2 cellular contexts compared by ENCODE assay signal in the genomic region with DNA sequence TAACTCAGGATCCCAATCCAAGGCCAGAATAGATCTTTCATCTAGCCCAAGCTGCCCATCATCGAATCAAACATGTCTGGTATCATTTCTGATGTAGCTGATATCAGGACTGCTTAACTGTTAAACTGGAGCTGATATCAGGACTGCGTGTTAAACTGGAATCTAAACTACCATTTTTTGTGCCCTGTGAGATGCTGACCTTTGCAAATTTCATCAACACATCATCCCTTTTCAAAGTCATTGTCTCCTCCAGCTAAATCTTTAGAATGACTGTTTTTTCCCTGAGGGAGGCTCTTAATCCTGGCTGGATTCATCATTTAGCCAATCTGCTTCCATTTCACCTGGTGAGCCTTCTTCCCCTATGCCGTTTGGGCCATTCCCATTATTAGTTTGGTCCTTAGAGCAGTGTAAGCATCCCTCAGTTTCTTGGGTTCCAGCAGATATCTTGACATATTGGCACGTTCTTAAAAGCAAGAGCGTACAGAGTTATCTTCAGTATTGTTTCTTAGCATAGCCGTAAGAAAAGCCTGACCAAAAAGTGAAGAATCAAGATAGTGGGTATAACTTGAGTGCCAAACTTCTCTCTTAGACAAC.
A peak's percentile ranks its signal among the peaks of the same experiment; 100 is the strongest.
TF ChIP-seq lines count a peak whose summit lies in the region.

No MANE protein-coding gene starts in this region.

TF ChIP-seq in A549, 52 proteins besides CTCF, POLR2A, EP300 and RAD21 (continued from another document):
- TF ChIP-seq, protein P1, sequence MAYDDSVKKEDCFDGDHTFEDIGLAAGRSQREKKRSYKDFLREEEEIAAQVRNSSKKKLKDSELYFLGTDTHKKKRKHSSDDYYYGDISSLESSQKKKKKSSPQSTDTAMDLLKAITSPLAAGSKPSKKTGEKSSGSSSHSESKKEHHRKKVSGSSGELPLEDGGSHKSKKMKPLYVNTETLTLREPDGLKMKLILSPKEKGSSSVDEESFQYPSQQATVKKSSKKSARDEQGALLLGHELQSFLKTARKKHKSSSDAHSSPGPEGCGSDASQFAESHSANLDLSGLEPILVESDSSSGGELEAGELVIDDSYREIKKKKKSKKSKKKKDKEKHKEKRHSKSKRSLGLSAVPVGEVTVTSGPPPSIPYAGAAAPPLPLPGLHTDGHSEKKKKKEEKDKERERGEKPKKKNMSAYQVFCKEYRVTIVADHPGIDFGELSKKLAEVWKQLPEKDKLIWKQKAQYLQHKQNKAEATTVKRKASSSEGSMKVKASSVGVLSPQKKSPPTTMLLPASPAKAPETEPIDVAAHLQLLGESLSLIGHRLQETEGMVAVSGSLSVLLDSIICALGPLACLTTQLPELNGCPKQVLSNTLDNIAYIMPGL (CRISPR knock-in tag; IDR thresholded peaks at IDR 0.05; ENCODE audit: borderline replicate concordance) = no peak
- no peak for TF ChIP-seq NFE2L2 (conservative IDR thresholded peaks at IDR 0.05; ENCODE audit: low read length)
- no peak for TF ChIP-seq CHD4 (IDR thresholded peaks at IDR 0.05; ENCODE audit: borderline replicate concordance)
- no peak for TF ChIP-seq ZFP36 (IDR thresholded peaks at IDR 0.05; ENCODE audit: borderline replicate concordance, partially characterized antibody)
- no peak for TF ChIP-seq HOXB5 (CRISPR knock-in tag; IDR thresholded peaks at IDR 0.05)
- TF ChIP-seq TFCP2L1 (CRISPR knock-in tag; IDR thresholded peaks at IDR 0.05) = no peak
- TF ChIP-seq, protein P2, sequence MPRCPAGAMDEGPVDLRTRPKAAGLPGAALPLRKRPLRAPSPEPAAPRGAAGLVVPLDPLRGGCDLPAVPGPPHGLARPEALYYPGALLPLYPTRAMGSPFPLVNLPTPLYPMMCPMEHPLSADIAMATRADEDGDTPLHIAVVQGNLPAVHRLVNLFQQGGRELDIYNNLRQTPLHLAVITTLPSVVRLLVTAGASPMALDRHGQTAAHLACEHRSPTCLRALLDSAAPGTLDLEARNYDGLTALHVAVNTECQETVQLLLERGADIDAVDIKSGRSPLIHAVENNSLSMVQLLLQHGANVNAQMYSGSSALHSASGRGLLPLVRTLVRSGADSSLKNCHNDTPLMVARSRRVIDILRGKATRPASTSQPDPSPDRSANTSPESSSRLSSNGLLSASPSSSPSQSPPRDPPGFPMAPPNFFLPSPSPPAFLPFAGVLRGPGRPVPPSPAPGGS (IDR thresholded peaks at IDR 0.05) = no peak
- TF ChIP-seq MAFK (IDR thresholded peaks at IDR 0.05; ENCODE audit: partially characterized antibody) = peak; percentile 88
- TF ChIP-seq HOXA7 (CRISPR knock-in tag; IDR thresholded peaks at IDR 0.05) = no peak
- TF ChIP-seq ZC3H11A (IDR thresholded peaks at IDR 0.05) = no peak
- TF ChIP-seq CEBPB (IDR thresholded peaks at IDR 0.05) = no peak
- no peak for TF ChIP-seq SMC3 (IDR thresholded peaks at IDR 0.05)
- TF ChIP-seq POLR2AphosphoS2 (conservative IDR thresholded peaks at IDR 0.05; ENCODE audit: low read length) = 0 out of 2 replicates have a peak, but pooled peaks have one; percentile 25
- TF ChIP-seq EHMT2 (IDR thresholded peaks at IDR 0.05; ENCODE audit: low read depth) = no peak

TF ChIP-seq in K562, 482 proteins besides CTCF, POLR2A, EP300 and RAD21 (continued from another document):
- TF ChIP-seq ZNF408 (CRISPR knock-in tag; IDR thresholded peaks at IDR 0.05; ENCODE audit: low read depth) (no peak), ZNF316 (IDR thresholded peaks at IDR 0.05) (peak; percentile 52), MAFK (IDR thresholded peaks at IDR 0.05; ENCODE audit: low read length) (peak; percentile 32; the same call in 1 of the 2 replicates)
- TF ChIP-seq, protein P3, sequence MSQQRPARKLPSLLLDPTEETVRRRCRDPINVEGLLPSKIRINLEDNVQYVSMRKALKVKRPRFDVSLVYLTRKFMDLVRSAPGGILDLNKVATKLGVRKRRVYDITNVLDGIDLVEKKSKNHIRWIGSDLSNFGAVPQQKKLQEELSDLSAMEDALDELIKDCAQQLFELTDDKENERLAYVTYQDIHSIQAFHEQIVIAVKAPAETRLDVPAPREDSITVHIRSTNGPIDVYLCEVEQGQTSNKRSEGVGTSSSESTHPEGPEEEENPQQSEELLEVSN (IDR thresholded peaks at IDR 0.05; ENCODE audit: borderline replicate concordance in 1 of 2, extremely low read depth in 1 of 2, insufficient read depth in 1 of 2, insufficient read length in 1 of 2, low read depth in 1 of 2, low read length in 1 of 2, poor library complexity in 1 of 2, severe bottlenecking in 1 of 2) = no peak
